7 cellular contexts compared by ENCODE assay signal in genomic region chr7:101085000-101085948, GRCh38.
A peak's percentile ranks its signal among the peaks of the same experiment; 100 is the strongest.
DNase-seq lines count a peak whose midpoint lies in the region; ATAC-seq and TF ChIP-seq lines count a peak whose summit lies in the region.

TSS of gene TRIM56 (plus strand) at chr7:101085481. CDS start at chr7:101087313, 1,832 bp downstream.

- ATAC-seq in HG03039 (IDR thresholded peaks at IDR 0.05; ENCODE audit: unreplicated experiment) = peak; percentile 82

- no peaks in the 10 kb centered on the region for H3K27me3 ChIP-seq in layer of hippocampus (ENCODE audit: control insufficient read depth, insufficient read depth, low read length)

- peak; percentile 92 for DNase-seq in NCI-H2196 (lab: John Stamatoyannopoulos, UW; ENCODE audit: unreplicated experiment)
- peak; percentile 52 to 61 for DNase-seq in activated CD4-positive, alpha-beta T cell treated with anti-CD3 and anti-CD28 coated beads for 24 hours (ENCODE audit: low read depth in 2 of 2)
- DNase-seq in choroid plexus epithelial cell (ENCODE audit: low read depth) = peak; percentile 89
- DNase-seq in stimulated activated CD4-positive, alpha-beta T cell treated with anti-CD3 and anti-CD28 coated beads, Interleukin-1b, Interleukin-23, amount 100 ng/mL, for 48 hours = peak; percentile 73

- TF ChIP-seq POLR2A in GM18526 (IDR thresholded peaks at IDR 0.05; ENCODE audit: extremely low read depth, insufficient read length) = peak; percentile 82

- peak within 1 kb of the TSS; percentile 83 for H3K4me3 ChIP-seq in choroid plexus epithelial cell (ENCODE audit: low read depth, low read length)

- TF ChIP-seq CTCF in choroid plexus epithelial cell (conservative IDR thresholded peaks at IDR 0.05; ENCODE audit: low read depth, low read length) = no peak

- H3K27ac ChIP-seq in layer of hippocampus (ENCODE audit: low read depth, low read length) = peak within 1 kb of the TSS; percentile 84

Comparison
In these comparisons a context has a peak if more than half of its experiments do, and no peak if none do; other contexts are left out.
1. Peak in every context shown above with its lines: DNase-seq, ATAC-seq, H3K4me3 ChIP-seq and H3K27ac ChIP-seq.